ENCODE assay signal across 9 cellular contexts in genomic region chr2:109030870-109031480, GRCh38. TPM values are rescaled to one million over a fixed set of nuclear protein-coding genes. Genes with fewer than 3 reads are reported as not detected.
DNase-seq lines count a peak whose midpoint lies in the region; ATAC-seq, FAIRE-seq and TF ChIP-seq lines count a peak whose summit lies in the region.
"Had no signal": no experiment of that assay in that cellular context is flagged by ENCODE, and none has a peak within 500 bp of the region (broad histone marks: within the 10 kb centered on the region; RNA-seq: fewer than 3 reads in every experiment).

No MANE protein-coding gene starts in this region.

- peak overlapping the region; percentile 63 for H3K9ac ChIP-seq in HUES48 (ENCODE audit: low read depth, low read length)

- no peak overlapping the region for H3K27ac Mint-ChIP-seq in brain
- H3K27ac Mint-ChIP-seq in naive thymus-derived CD4-positive, alpha-beta T cell = peak overlapping the region; percentile 84 to 99 (median 98)

- H3K27me3 Mint-ChIP-seq in brain = peaks cover 33% of the 10 kb centered on the region
- H3K27me3 Mint-ChIP-seq in naive thymus-derived CD4-positive, alpha-beta T cell = no peaks in the 10 kb centered on the region

- H3K36me3 Mint-ChIP-seq in brain = no peaks in the 10 kb centered on the region
- peaks cover 0 to 6% (median 0%) of the 10 kb centered on the region in 5 donors for H3K36me3 Mint-ChIP-seq in naive thymus-derived CD4-positive, alpha-beta T cell

- H3K27ac ChIP-seq in A549 (peak overlapping the region; percentile 56 to 80; a peak in 5 of 6 replicates), HUES48 (ENCODE audit: low read depth, low read length) (peak overlapping the region; percentile 29)
- peak overlapping the region; percentile 83 for H3K27ac ChIP-seq in naive thymus-derived CD4-positive, alpha-beta T cell (ENCODE audit: low read depth, low read length)

- H3K4me1 ChIP-seq in A549 = 0 out of 3 replicates have a peak, but pooled peaks cover 3% of the 10 kb centered on the region
- peaks cover 13% of the 10 kb centered on the region for H3K4me1 ChIP-seq in HUES48 (ENCODE audit: control insufficient read depth, insufficient read depth, low read length)
- peaks cover 44 to 71% of the 10 kb centered on the region in 2 donors for H3K4me1 ChIP-seq in naive thymus-derived CD4-positive, alpha-beta T cell (ENCODE audit: control insufficient read depth in 2 of 2, insufficient read depth in 2 of 2, low read length in 2 of 2)

- H3K27me3 ChIP-seq in HUES48 (ENCODE audit: control insufficient read depth, insufficient read depth, low read length) = peaks cover 49% of the 10 kb centered on the region
- no peaks in the 10 kb centered on the region for H3K27me3 ChIP-seq in naive thymus-derived CD4-positive, alpha-beta T cell (ENCODE audit: control insufficient read depth in 2 of 2, insufficient read depth in 2 of 2, low read length in 2 of 2)

- no peak for TF ChIP-seq RAD21 in A549 (conservative IDR thresholded peaks at IDR 0.05 in 1 of 2, IDR thresholded peaks at IDR 0.05 in 1 of 2)

- 86% methylated on average over 14 of the region's 14 CpGs for WGBS in A549 (ENCODE audit: missing lambda C conversion rate)

- H3K9me3 ChIP-seq in A549 (no peaks in the 10 kb centered on the region), HUES48 (ENCODE audit: control insufficient read depth, insufficient read depth, low read length) (0 out of 2 replicates have a peak, but pooled peaks cover 7% of the 10 kb centered on the region)
- no peaks in the 10 kb centered on the region for H3K9me3 ChIP-seq in naive thymus-derived CD4-positive, alpha-beta T cell (ENCODE audit: control insufficient read depth in 2 of 3, low read length in 3 of 3)

- no peak for TF ChIP-seq POLR2A in A549 (IDR thresholded peaks at IDR 0.05; ENCODE audit: low read length)

- H3K4me3 ChIP-seq in A549 = peak overlapping the region; percentile 43
- H3K4me3 ChIP-seq in HUES48 (ENCODE audit: low read depth, low read length) = peak overlapping the region; percentile 61
- peak overlapping the region; percentile 58 for H3K4me3 ChIP-seq in naive thymus-derived CD4-positive, alpha-beta T cell (ENCODE audit: low read length)

- peak overlapping the region; percentile 28 to 76 (median 69) for H3K4me3 Mint-ChIP-seq in brain
- H3K4me3 Mint-ChIP-seq in naive thymus-derived CD4-positive, alpha-beta T cell = peak overlapping the region; percentile 45 to 91 (median 77)

- peaks cover 19% of the 10 kb centered on the region for H3K4me1 Mint-ChIP-seq in brain
- peaks cover 33 to 81% (median 62%) of the 10 kb centered on the region in 7 donors for H3K4me1 Mint-ChIP-seq in naive thymus-derived CD4-positive, alpha-beta T cell

- intact Hi-C loops in naive thymus-derived CD4-positive, alpha-beta T cell (cut with micrococcal nuclease) = loop anchor here (1.0 to 10.0 kb wide), 12 partner anchors 11 to 581 kb away; partner anchors contain the start of genes CCDC138 (in 1 of the 2), EDAR (in 1 of the 2), LIMS1 (in 1 of the 2) and SEPTIN10 (in 1 of the 2)

- DNase-seq in A549 (ENCODE audit: low read depth in 1 of 2, low spot score in 1 of 2) (no peak), 8988T (no peak), DMS114 treated with DMSO at 0.1 percent for 48 hours (lab: John Stamatoyannopoulos, UW; ENCODE audit: unreplicated experiment) (no peak)
- peak in 6 of 9 donors; percentile 37 to 49 (median 40) for DNase-seq in naive thymus-derived CD4-positive, alpha-beta T cell

- POLR2A ChIA-PET in A549 (lab: Yijun Ruan, JAX) = no interaction called here
- POLR2A ChIA-PET in naive thymus-derived CD4-positive, alpha-beta T cell (lab: Charles Lee) = interaction anchor here (0.9 to 5.3 kb wide), 23 partner anchors 12 to 479 kb away, joined by 3 to 49 read pairs (median 5); partner anchors contain the start of genes EDAR and SH3RF3

- peaks cover 0 to 4% (median 0%) of the 10 kb centered on the region in 5 experiments for H3K9me3 Mint-ChIP-seq in brain
- H3K9me3 Mint-ChIP-seq in naive thymus-derived CD4-positive, alpha-beta T cell = peaks cover 0 to 4% (median 0%) of the 10 kb centered on the region in 11 donors

- H3K4me2 ChIP-seq in A549 = peak overlapping the region; percentile 86

- TF ChIP-seq CTCF in A549 (IDR thresholded peaks at IDR 0.05) (no peak), brain (conservative IDR thresholded peaks at IDR 0.05) (no peak)

- H3K36me3 ChIP-seq in HUES48 (ENCODE audit: control insufficient read depth, insufficient read depth, low read length) = no peaks in the 10 kb centered on the region
- H3K36me3 ChIP-seq in naive thymus-derived CD4-positive, alpha-beta T cell (ENCODE audit: control insufficient read depth in 2 of 3, insufficient read depth in 3 of 3, low read length in 3 of 3) = no peaks in the 10 kb centered on the region

- no peak for ATAC-seq in A549
- ATAC-seq in naive thymus-derived CD4-positive, alpha-beta T cell = no peak
- ATAC-seq in HG02840 (IDR thresholded peaks at IDR 0.05; ENCODE audit: low FRiP score, unreplicated experiment) = no peak
- no peak for ATAC-seq in GM21529 (IDR thresholded peaks at IDR 0.05; ENCODE audit: unreplicated experiment)

- FAIRE-seq in A549 (lab: Jason Lieb, UNC) = no peak

- no peak for TF ChIP-seq EP300 in A549 (IDR thresholded peaks at IDR 0.05)

- CTCF ChIA-PET in A549 (lab: Yijun Ruan, JAX) = no interaction called here
- CTCF ChIA-PET in naive thymus-derived CD4-positive, alpha-beta T cell (lab: Charles Lee) = interaction anchor here (0.8 to 4.3 kb wide), 6 partner anchors 11 to 479 kb away, joined by 3 to 29 read pairs (median 4); partner anchors contain the start of gene EDAR

TF ChIP-seq in A549, 52 proteins besides CTCF, POLR2A, EP300 and RAD21:
- TF ChIP-seq GATA3 (IDR thresholded peaks at IDR 0.05; ENCODE audit: borderline replicate concordance) (no peak), FOSL2 (IDR thresholded peaks at IDR 0.05) (no peak), FOSL2 (CRISPR knock-in tag; IDR thresholded peaks at IDR 0.05) (no peak), USF2 (IDR thresholded peaks at IDR 0.05) (no peak), ZNF302 (CRISPR knock-in tag; IDR thresholded peaks at IDR 0.05) (no peak), CBX2 (IDR thresholded peaks at IDR 0.05; ENCODE audit: borderline replicate concordance, low read depth) (no peak)
TF ChIP-seq in A549: peak in this region for 0.

RNA-seq across cellular contexts. Expression of gene EDAR, which starts 42.0 kb away (rescaled TPM):
- polyA plus RNA-seq in A549 (2011; rRNA removed) (0.26 and 0.32 TPM in 2 replicates), A549 (2017; fragmentation: RNase III; extraction: RNeasy Plus Mini Kit Qiagen cat#74134 plus additional on column Dnase treatment) (0.03 to 0.05 TPM (median 0.04 TPM) in 3 replicates), brain (ENCODE audit: insufficient read depth, low read depth, low replicate concordance) (not detected)
- polyA plus RNA-seq in A549 (2012; cell fraction: cytosol; rRNA removed) = 0.01 and 0.03 TPM in 2 replicates
- polyA plus RNA-seq in A549 (2012; cell fraction: nucleus; rRNA removed) = 0.04 TPM in 2 replicates
- polyA minus RNA-seq in A549 (2011; rRNA and poly(A)+ RNA removed) = 0.17 and 0.19 TPM in 2 replicates
- 10 to 100 TPM in 4 of 5 experiments, under 1 TPM in 1; 0.17 to 26.8 (median 21.6) TPM for total RNA-seq in naive thymus-derived CD4-positive, alpha-beta T cell
- polyA plus RNA-seq in naive thymus-derived CD4-positive, alpha-beta T cell = 10 to 100 TPM; 11.9 to 24.3 TPM
- total RNA-seq: NCI-H460 had no signal

Comparison
In these comparisons a context has a peak if more than half of its experiments do, and no peak if none do; other contexts are left out.
1. DNase-seq: peak in naive thymus-derived CD4-positive, alpha-beta T cell (6 of 9); none in A549 (0 of 2), 8988T (single experiment) and DMS114 treated with DMSO at 0.1 percent for 48 hours (single experiment).
2. H3K27ac ChIP-seq: peak in every context shown above with its lines; median percentile 83 in naive thymus-derived CD4-positive, alpha-beta T cell; 68 in A549; 29 in HUES48.
3. H3K27ac Mint-ChIP-seq: peak in naive thymus-derived CD4-positive, alpha-beta T cell (9 of 9); none in brain (0 of 5).
4. RNA of gene EDAR, which starts 42.0 kb away (polyA plus RNA-seq): 11.9 to 24.3 TPM in naive thymus-derived CD4-positive, alpha-beta T cell; 0.01 to 0.32 TPM in A549 and not detected in brain (single experiment); every median in the first group is over 4 times any median in the second.
5. Peak in every context shown above with its lines, with median percentiles within 50 percentile points of each other: H3K4me3 ChIP-seq.